9 cellular contexts compared by ENCODE assay signal in the genomic region with DNA sequence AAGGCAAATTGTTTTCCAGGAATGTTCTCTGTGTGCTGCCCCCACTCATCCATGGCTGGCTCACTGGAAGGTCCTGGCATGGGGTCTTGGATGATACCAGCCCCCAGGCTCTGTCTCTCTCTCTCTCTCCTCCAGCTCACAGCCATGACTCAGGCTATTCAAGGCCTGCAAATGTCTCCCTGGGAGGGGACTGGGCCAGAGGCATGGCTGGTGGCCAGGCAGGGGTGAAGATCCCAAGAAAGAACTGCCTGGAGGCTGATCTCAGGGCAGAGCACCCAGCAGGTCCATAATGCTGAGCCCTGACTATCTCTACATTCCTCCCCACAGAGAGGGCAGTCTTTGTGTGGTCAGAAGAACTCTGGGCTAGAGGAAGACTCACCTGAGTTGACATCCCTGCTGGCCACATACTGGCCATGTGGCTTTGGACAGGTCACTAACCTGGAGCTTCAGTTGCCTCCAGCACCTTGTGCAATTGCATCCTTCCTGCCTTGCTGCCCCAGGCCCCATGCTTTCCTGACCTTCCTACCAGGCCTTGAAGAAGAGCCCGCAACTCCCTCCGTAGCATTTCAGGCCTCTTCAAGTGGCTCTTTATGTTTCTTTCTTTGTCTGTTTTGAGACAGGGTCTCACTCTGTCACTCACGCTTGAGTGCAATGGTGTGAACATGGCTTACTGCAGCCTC.
A peak's percentile ranks its signal among the peaks of the same experiment; 100 is the strongest.
DNase-seq lines count a peak whose midpoint lies in the region; ATAC-seq and TF ChIP-seq lines count a peak whose summit lies in the region.
"Had no signal": no experiment of that assay in that cellular context is flagged by ENCODE, and none has a peak within 500 bp of the region (broad histone marks: within the 10 kb centered on the region; RNA-seq: fewer than 3 reads in every experiment).

No MANE protein-coding gene starts in this region.

- no peaks in the 10 kb centered on the region for H3K36me3 Mint-ChIP-seq in T-helper 17 cell (ENCODE audit: low read depth)

- H3K27ac Mint-ChIP-seq in T-helper 17 cell, result peak overlapping the region; percentile 3

- H3K18ac ChIP-seq in trophoblast cell (ENCODE audit: low read length), result no peak overlapping the region

- no peak overlapping the region for H3K14ac ChIP-seq in trophoblast cell (ENCODE audit: low read length)

- no peaks in the 10 kb centered on the region for H3K4me1 Mint-ChIP-seq in T-helper 17 cell

- H4K91ac ChIP-seq in trophoblast cell (ENCODE audit: low read depth, low read length), result peak overlapping the region; percentile 4

- no peak overlapping the region for H3K27ac ChIP-seq in trophoblast cell (ENCODE audit: low read depth, low read length)
- H3K27ac ChIP-seq: VCaP had no signal

- H2AK5ac ChIP-seq in trophoblast cell (ENCODE audit: low read length), result no peak overlapping the region

- H4K12ac ChIP-seq in trophoblast cell (ENCODE audit: low read depth, low read length), result no peak overlapping the region

- H3K4me1 ChIP-seq in trophoblast cell (ENCODE audit: control insufficient read depth in 1 of 2, insufficient read depth in 2 of 2, low read length in 2 of 2), result peaks cover 19 to 21% of the 10 kb centered on the region in 2 experiments

- no peak overlapping the region for H3K23ac ChIP-seq in trophoblast cell (ENCODE audit: low read length)

- POLR2A ChIA-PET in HEK293T (lab: Yijun Ruan, JAX), result no interaction called here

- H2BK5ac ChIP-seq in trophoblast cell (ENCODE audit: low read depth, low read length, poor library complexity), result no peak overlapping the region

- WGBS in trophoblast cell (ENCODE audit: extremely low coverage, insufficient coverage, insufficient read length), result no CpG with 5 or more reads among the region's 3 CpGs

- H3K27me3 Mint-ChIP-seq in T-helper 17 cell, result no peaks in the 10 kb centered on the region

- ATAC-seq in T-helper 17 cell, result no peak
- ATAC-seq in HG03354 (IDR thresholded peaks at IDR 0.05; ENCODE audit: poor library complexity, severe bottlenecking, unreplicated experiment), result no peak

- no peaks in the 10 kb centered on the region for H3K79me2 ChIP-seq in trophoblast cell (ENCODE audit: control insufficient read depth, insufficient read depth, low read length, poor library complexity)

- no peaks in the 10 kb centered on the region for H3K36me3 ChIP-seq in trophoblast cell (ENCODE audit: control insufficient read depth in 1 of 2, insufficient read depth in 2 of 2, low read length in 2 of 2)

- no peak overlapping the region for H2BK120ac ChIP-seq in trophoblast cell (ENCODE audit: insufficient read depth, low read length, poor library complexity)

- no peak overlapping the region for H3K9ac ChIP-seq in trophoblast cell (ENCODE audit: low read length)

- H3K4ac ChIP-seq in trophoblast cell (ENCODE audit: low read depth, low read length), result no peak overlapping the region

- H2AFZ ChIP-seq in trophoblast cell (ENCODE audit: insufficient read depth, low read length, poor library complexity), result peak overlapping the region; percentile 14

- H3K27me3 ChIP-seq in trophoblast cell (ENCODE audit: insufficient read depth, low read length), result no peaks in the 10 kb centered on the region

- H2BK12ac ChIP-seq in trophoblast cell (ENCODE audit: low read length), result peak overlapping the region; percentile 20

- no peak for TF ChIP-seq CTCF in AG10803 (conservative IDR thresholded peaks at IDR 0.05; ENCODE audit: low read length)

- CTCF ChIA-PET in HEK293T (lab: Yijun Ruan, JAX), result no interaction called here

- H3K4me2 ChIP-seq in trophoblast cell (ENCODE audit: low read length), result no peak overlapping the region

- H4K8ac ChIP-seq in trophoblast cell (ENCODE audit: low read depth, low read length), result no peak overlapping the region

- H3K79me1 ChIP-seq in trophoblast cell (ENCODE audit: low read length), result peaks cover 13% of the 10 kb centered on the region

- H3K9me3 ChIP-seq in T-helper 17 cell (ENCODE audit: control insufficient read depth, low read length, poor library complexity, severe bottlenecking) (no peaks in the 10 kb centered on the region), trophoblast cell (ENCODE audit: insufficient read depth, low read depth, low read length) (peaks cover 2% of the 10 kb centered on the region)

- no peak overlapping the region for H3K4me3 Mint-ChIP-seq in T-helper 17 cell

- DNase-seq in AG10803 (ENCODE audit: low read depth) (peak; percentile 87), T-helper 17 cell (no peak), fibroblast of peridontal ligament (ENCODE audit: extremely low read depth) (peak; percentile 77), trophoblast cell (peak; percentile 74 to 78), SIG-M5 (lab: John Stamatoyannopoulos, UW) (no peak), occipital lobe (lab: John Stamatoyannopoulos, UW) (no peak), HEK293T (ENCODE audit: extremely low spot score) (no peak)

- H3K4me3 ChIP-seq in AG10803 (ENCODE audit: low read length), result no peak overlapping the region
- H3K4me3 ChIP-seq in trophoblast cell (ENCODE audit: low read depth, low read length), result no peak overlapping the region

TF ChIP-seq in HEK293T, 16 proteins besides CTCF, POLR2A, EP300 and RAD21:
- TF ChIP-seq L3MBTL2 (conservative IDR thresholded peaks at IDR 0.05) (no peak), FOXM1 (IDR thresholded peaks at IDR 0.05; ENCODE audit: borderline replicate concordance) (no peak), SP1 (IDR thresholded peaks at IDR 0.05) (no peak), LEF1 (IDR thresholded peaks at IDR 0.05; ENCODE audit: borderline replicate concordance) (no peak), NFRKB (IDR thresholded peaks at IDR 0.05) (no peak), ZNF384 (IDR thresholded peaks at IDR 0.05) (no peak), TARDBP (IDR thresholded peaks at IDR 0.05) (no peak), ARNT (IDR thresholded peaks at IDR 0.05) (no peak), SUZ12 (IDR thresholded peaks at IDR 0.05) (no peak), FOXK2 (IDR thresholded peaks at IDR 0.05) (no peak), CTBP1 (IDR thresholded peaks at IDR 0.05; ENCODE audit: borderline replicate concordance) (no peak), ELF4 (IDR thresholded peaks at IDR 0.05) (no peak), BHLHE40 (IDR thresholded peaks at IDR 0.05; ENCODE audit: borderline replicate concordance) (no peak), FOXA1 (IDR thresholded peaks at IDR 0.05) (no peak), HDGF (IDR thresholded peaks at IDR 0.05; ENCODE audit: borderline replicate concordance) (no peak)
- TF ChIP-seq, protein P1, sequence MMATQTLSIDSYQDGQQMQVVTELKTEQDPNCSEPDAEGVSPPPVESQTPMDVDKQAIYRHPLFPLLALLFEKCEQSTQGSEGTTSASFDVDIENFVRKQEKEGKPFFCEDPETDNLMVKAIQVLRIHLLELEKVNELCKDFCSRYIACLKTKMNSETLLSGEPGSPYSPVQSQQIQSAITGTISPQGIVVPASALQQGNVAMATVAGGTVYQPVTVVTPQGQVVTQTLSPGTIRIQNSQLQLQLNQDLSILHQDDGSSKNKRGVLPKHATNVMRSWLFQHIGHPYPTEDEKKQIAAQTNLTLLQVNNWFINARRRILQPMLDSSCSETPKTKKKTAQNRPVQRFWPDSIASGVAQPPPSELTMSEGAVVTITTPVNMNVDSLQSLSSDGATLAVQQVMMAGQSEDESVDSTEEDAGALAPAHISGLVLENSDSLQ (IDR thresholded peaks at IDR 0.05), result no peak

Comparison
In these comparisons a context has a peak if more than half of its experiments do, and no peak if none do; other contexts are left out.
1. DNase-seq: peak in AG10803 (single experiment), fibroblast of peridontal ligament (single experiment) and trophoblast cell (2 of 2); none in T-helper 17 cell (0 of 3), SIG-M5 (single experiment), occipital lobe (single experiment) and HEK293T (single experiment).